ENCODE assay signal across 8 cellular contexts in the genomic region with DNA sequence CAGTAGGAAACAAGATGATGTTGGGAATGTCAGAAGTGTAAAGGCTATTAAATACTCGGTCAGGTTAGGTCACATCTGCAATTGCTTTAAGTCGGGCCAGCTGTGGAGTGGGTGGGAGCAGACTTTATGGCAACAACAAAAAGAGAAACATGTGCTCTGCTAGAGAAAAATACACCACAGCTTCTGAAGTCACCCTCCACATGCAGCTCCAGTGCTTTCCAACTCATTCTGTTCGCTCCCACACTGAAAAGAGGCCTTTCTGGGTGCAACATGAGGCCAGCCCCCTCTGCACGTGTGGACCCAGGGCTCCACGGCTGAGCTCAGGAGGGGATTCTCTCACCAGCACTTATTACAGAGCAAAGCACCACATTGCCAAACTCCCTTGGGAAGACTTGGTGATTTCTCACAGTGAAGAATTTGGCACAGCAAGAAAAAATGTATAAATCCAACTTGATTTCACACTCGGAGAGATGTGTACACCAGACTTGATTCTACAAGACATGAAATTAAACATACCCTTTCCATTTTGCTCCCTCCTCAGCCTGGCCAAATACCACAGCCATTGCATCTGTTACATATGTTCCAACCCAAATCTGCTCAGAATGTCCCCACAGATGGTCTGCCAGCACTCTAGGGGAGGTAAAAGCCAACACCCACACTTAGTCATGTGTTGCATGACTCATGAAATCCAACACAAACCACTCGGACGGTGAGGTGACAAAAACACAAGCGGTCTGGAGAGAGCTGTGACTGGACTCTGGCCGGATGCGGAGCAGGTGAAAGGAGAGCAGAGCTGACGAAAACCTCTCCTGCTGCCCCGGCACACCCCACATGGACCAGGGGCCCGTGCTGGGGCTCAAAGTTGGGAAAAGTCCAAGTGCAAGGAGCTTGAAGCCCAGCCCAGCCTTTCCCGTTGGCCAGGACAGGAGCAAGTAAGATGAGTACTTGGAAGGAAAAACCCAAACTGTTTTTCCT.
A peak's percentile ranks its signal among the peaks of the same experiment; 100 is the strongest.
DNase-seq lines count a peak whose midpoint lies in the region; TF ChIP-seq lines count a peak whose summit lies in the region.

No MANE protein-coding gene starts in this region.

- H3K4me3 ChIP-seq in esophagus muscularis mucosa, result peak overlapping the region in 1 of 4 donors; percentile 17

- H3K9me3 Mint-ChIP-seq in neural crest cell, result no peaks in the 10 kb centered on the region

- H3K27ac ChIP-seq in esophagus muscularis mucosa (replicated peaks in 1 of 4), result peak overlapping the region; percentile 75 to 82 (median 76)

- H3K4me3 Mint-ChIP-seq in neural crest cell, result no peak overlapping the region

- H3K36me3 Mint-ChIP-seq in neural crest cell (ENCODE audit: low read depth), result peaks cover 11% of the 10 kb centered on the region

- intact Hi-C loops in esophagus muscularis mucosa (cut with DNase I), result no loop called here

- peak; percentile 63 for DNase-seq in COLO668 (lab: John Stamatoyannopoulos, UW; ENCODE audit: unreplicated experiment)
- peak; percentile 81 to 93 for DNase-seq in NCI-H446 (lab: John Stamatoyannopoulos, UW)
- DNase-seq in esophagus muscularis mucosa (ENCODE audit: extremely low spot score), result peak; percentile 95
- no peak for DNase-seq in neural crest cell (ENCODE audit: low read depth, low spot score)
- DNase-seq in CD1c-positive myeloid dendritic cell (ENCODE audit: extremely low spot score), result no peak
- no peak for DNase-seq in activated T-cell treated with anti-CD3 and anti-CD28 coated beads, Interleukin-2, amount 50 U/mL, for 1 hour
- no peak for DNase-seq in stimulated activated CD4-positive, alpha-beta T cell treated with anti-CD3 and anti-CD28 coated beads, Interleukin-2, amount 100 ng/mL, for 24 hours
- DNase-seq in NCI-H2107 treated with DMSO at 0.1 percent for 48 hours (lab: John Stamatoyannopoulos, UW; ENCODE audit: unreplicated experiment), result no peak

- no peaks in the 10 kb centered on the region for H3K27me3 Mint-ChIP-seq in neural crest cell (ENCODE audit: low read depth)

- peak overlapping the region; percentile 85 for H3K27ac Mint-ChIP-seq in neural crest cell (ENCODE audit: unreplicated experiment)

- H3K36me3 ChIP-seq in esophagus muscularis mucosa, result peaks cover 0 to 41% (median 30%) of the 10 kb centered on the region in 4 donors

- TF ChIP-seq CTCF in esophagus muscularis mucosa (IDR thresholded peaks at IDR 0.05) (no peak), neural crest cell (conservative IDR thresholded peaks at IDR 0.05) (no peak)

- no peaks in the 10 kb centered on the region for H3K9me3 ChIP-seq in esophagus muscularis mucosa

- no peak for TF ChIP-seq EP300 in esophagus muscularis mucosa (IDR thresholded peaks at IDR 0.05)

- TF ChIP-seq POLR2A in esophagus muscularis mucosa (IDR thresholded peaks at IDR 0.05; ENCODE audit: low read depth), result no peak

- H3K27me3 ChIP-seq in esophagus muscularis mucosa, result no peaks in the 10 kb centered on the region

- 33% methylated on average over 14 of the region's 15 CpGs for WGBS in esophagus muscularis mucosa

- H3K4me1 Mint-ChIP-seq in neural crest cell, result peaks cover 24% of the 10 kb centered on the region

- H3K4me1 ChIP-seq in esophagus muscularis mucosa, result peaks cover 31 to 41% (median 34%) of the 10 kb centered on the region in 4 donors

Comparison
In these comparisons a context has a peak if more than half of its experiments do, and no peak if none do; other contexts are left out.
1. DNase-seq: peak in COLO668 (single experiment), NCI-H446 (2 of 2) and esophagus muscularis mucosa (single experiment); none in neural crest cell (single experiment), CD1c-positive myeloid dendritic cell (single experiment), activated T-cell treated with anti-CD3 and anti-CD28 coated beads, Interleukin-2, amount 50 U/mL, for 1 hour (single experiment), stimulated activated CD4-positive, alpha-beta T cell treated with anti-CD3 and anti-CD28 coated beads, Interleukin-2, amount 100 ng/mL, for 24 hours (0 of 2) and NCI-H2107 treated with DMSO at 0.1 percent for 48 hours (single experiment).